In the genomic region with DNA sequence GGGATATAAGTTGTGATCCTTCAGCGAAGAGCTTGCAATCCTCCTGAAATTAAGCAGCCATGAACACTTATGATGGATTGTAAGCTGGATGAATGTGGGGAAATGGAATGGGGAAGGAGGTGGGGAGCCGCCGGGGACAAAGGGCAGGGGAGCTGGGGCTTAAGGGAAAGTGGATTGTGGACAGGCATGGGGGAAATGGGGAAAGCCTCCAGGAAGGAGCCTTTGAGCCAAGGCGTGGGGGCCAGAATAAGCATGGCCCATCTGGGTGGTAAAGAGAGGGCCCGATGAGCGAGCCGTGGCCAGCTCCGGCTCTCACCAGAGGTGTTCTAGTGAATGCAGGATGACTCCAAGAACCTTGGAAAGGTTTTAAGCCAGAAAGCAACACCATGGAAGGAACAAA, we compare ENCODE assay signal across 10 cellular contexts.
DNase-seq lines count a peak whose midpoint lies in the region; ATAC-seq and TF ChIP-seq lines count a peak whose summit lies in the region.
"Had no signal": no experiment of that assay in that cellular context is flagged by ENCODE, and none has a peak within 500 bp of the region (broad histone marks: within the 10 kb centered on the region; RNA-seq: fewer than 3 reads in every experiment).

No MANE protein-coding gene starts in this region.

- POLR2A ChIA-PET in RWPE1 (lab: Yijun Ruan, JAX; ENCODE audit: low non-redundant PET): no interaction called here

- H3K4me3 ChIP-seq in thoracic aorta: peak overlapping the region; percentile 58

- peaks cover 54% of the 10 kb centered on the region for H3K4me1 Mint-ChIP-seq in dendritic cell treated with granulocyte-macrophage colony-stimulating factor and Interleukin-4, amounts not matched to agents 40 ng/mL and 50 ng/mL, for 4 days (ENCODE audit: low read depth)
- H3K4me1 Mint-ChIP-seq in mesothelial cell of epicardium: peaks cover 74% of the 10 kb centered on the region

- no peaks in the 10 kb centered on the region for H3K9me3 Mint-ChIP-seq in dendritic cell treated with granulocyte-macrophage colony-stimulating factor and Interleukin-4, amounts not matched to agents 40 ng/mL and 50 ng/mL, for 4 days
- peaks cover 4% of the 10 kb centered on the region for H3K9me3 Mint-ChIP-seq in mesothelial cell of epicardium

- peak overlapping the region; percentile 62 for H3K27ac Mint-ChIP-seq in dendritic cell treated with granulocyte-macrophage colony-stimulating factor and Interleukin-4, amounts not matched to agents 40 ng/mL and 50 ng/mL, for 4 days
- H3K27ac Mint-ChIP-seq in mesothelial cell of epicardium: peak overlapping the region; percentile 99

- CTCF ChIA-PET in RWPE1 (lab: Yijun Ruan, JAX): no interaction called here

- H3K27me3 ChIP-seq in thoracic aorta (replicated peaks; ENCODE audit: insufficient read depth): no peaks in the 10 kb centered on the region

- TF ChIP-seq CTCF in RWPE1 (conservative IDR thresholded peaks at IDR 0.05; ENCODE audit: low read depth) (no peak), mesothelial cell of epicardium (IDR thresholded peaks at IDR 0.05; ENCODE audit: unreplicated experiment) (no peak), thoracic aorta (IDR thresholded peaks at IDR 0.05) (no peak), GM20000 (IDR thresholded peaks at IDR 0.05; ENCODE audit: extremely low read depth, missing control alignments) (no peak)

- ATAC-seq in thoracic aorta (ENCODE audit: insufficient number of reproducible peaks, low FRiP score, low read depth) (no peak), GM21423 (IDR thresholded peaks at IDR 0.05; ENCODE audit: unreplicated experiment) (no peak)

- peaks cover 16% of the 10 kb centered on the region for H3K27me3 Mint-ChIP-seq in dendritic cell treated with granulocyte-macrophage colony-stimulating factor and Interleukin-4, amounts not matched to agents 40 ng/mL and 50 ng/mL, for 4 days
- no peaks in the 10 kb centered on the region for H3K27me3 Mint-ChIP-seq in mesothelial cell of epicardium (ENCODE audit: low read depth)

- intact Hi-C loops in dendritic cell treated with granulocyte-macrophage colony-stimulating factor and Interleukin-4, amounts not matched to agents 40 ng/mL and 50 ng/mL, for 4 days (cut with micrococcal nuclease): no loop called here

- peaks cover 16% of the 10 kb centered on the region for H3K36me3 Mint-ChIP-seq in dendritic cell treated with granulocyte-macrophage colony-stimulating factor and Interleukin-4, amounts not matched to agents 40 ng/mL and 50 ng/mL, for 4 days (ENCODE audit: low read depth)
- H3K36me3 Mint-ChIP-seq in mesothelial cell of epicardium: peaks cover 18% of the 10 kb centered on the region

- DNase-seq in RWPE1 (ENCODE audit: low spot score) (no peak), mesothelial cell of epicardium (ENCODE audit: low spot score in 2 of 2, unreplicated experiment in 2 of 2) (peak in 1 of 2 experiments; percentile 36), thoracic aorta (ENCODE audit: low spot score) (no peak), CD1c-positive myeloid dendritic cell (ENCODE audit: extremely low spot score) (no peak), GM20000 (ENCODE audit: low spot score) (no peak)
- DNase-seq: amniotic stem cell, NCI-H510A, substantia nigra had no signal

- peaks cover 50 to 74% of the 10 kb centered on the region in 2 donors for H3K4me1 ChIP-seq in thoracic aorta (ENCODE audit: control insufficient read depth in 1 of 2, low read depth in 2 of 2)

- H3K4me3 Mint-ChIP-seq in dendritic cell treated with granulocyte-macrophage colony-stimulating factor and Interleukin-4, amounts not matched to agents 40 ng/mL and 50 ng/mL, for 4 days: no peak overlapping the region
- peak overlapping the region; percentile 72 for H3K4me3 Mint-ChIP-seq in mesothelial cell of epicardium

- H3K36me3 ChIP-seq in thoracic aorta: no peaks in the 10 kb centered on the region

- peak overlapping the region; percentile 23 for H3K27ac ChIP-seq in RWPE1
- H3K27ac ChIP-seq in thoracic aorta: peak overlapping the region; percentile 82 to 83

- no peaks in the 10 kb centered on the region for H3K9me3 ChIP-seq in thoracic aorta
